Comparison of ENCODE assay signal across 8 cellular contexts in genomic region chr2:124810132-124810531, GRCh38.
DNase-seq lines count a peak whose midpoint lies in the region; ATAC-seq and TF ChIP-seq lines count a peak whose summit lies in the region.

No MANE protein-coding gene starts in this region.

- H3K36me3 ChIP-seq in heart right ventricle = no peaks in the 10 kb centered on the region

- peaks cover 14 to 18% (median 17%) of the 10 kb centered on the region in 3 donors for H3K9me3 Mint-ChIP-seq in T-cell

- intact Hi-C loops in heart right ventricle (cut with DNase I) = loop anchor here in 5 of 10 donors (5.0 kb wide), 1 partner anchor 783 kb away; the partner anchor contains the start of gene CNTNAP5 (in 5 of the 5)

- CTCF ChIA-PET in T-cell (lab: Charles Lee) = no interaction called here

- POLR2A ChIA-PET in T-cell (lab: Charles Lee) = no interaction called here

- H3K4me3 Mint-ChIP-seq in T-cell = no peak overlapping the region

- H3K27ac ChIP-seq in heart right ventricle = no peak overlapping the region

- H3K4me1 Mint-ChIP-seq in T-cell = no peaks in the 10 kb centered on the region

- H3K27ac Mint-ChIP-seq in T-cell = no peak overlapping the region

- H3K36me3 Mint-ChIP-seq in T-cell = no peaks in the 10 kb centered on the region

- no peaks in the 10 kb centered on the region for H3K9me3 ChIP-seq in heart right ventricle

- TF ChIP-seq CTCF in heart right ventricle (IDR thresholded peaks at IDR 0.05) = peak in 7 of 9 donors; percentile 25 to 54 (median 42)
- no peak for TF ChIP-seq CTCF in omental fat pad (IDR thresholded peaks at IDR 0.05)

- peaks cover 0 to 1% of the 10 kb centered on the region in 2 donors for H3K27me3 Mint-ChIP-seq in T-cell

- H3K27me3 ChIP-seq in heart right ventricle = no peaks in the 10 kb centered on the region

- DNase-seq in NCI-H2107 treated with DMSO at 0.1 percent for 48 hours (lab: John Stamatoyannopoulos, UW; ENCODE audit: unreplicated experiment) = peak; percentile 12
- no peak for DNase-seq in NCI-H2107 (lab: John Stamatoyannopoulos, UW)
- peak; percentile 37 for DNase-seq in OCI-M1 (lab: John Stamatoyannopoulos, UW)
- DNase-seq in heart right ventricle = peak in 1 of 2 donors; percentile 39
- DNase-seq in superior temporal gyrus (ENCODE audit: extremely low spot score) = peak; percentile 59
- no peak for DNase-seq in omental fat pad (ENCODE audit: low spot score)
- no peak for DNase-seq in T-cell
- no peak for DNase-seq in SKM-1 (lab: John Stamatoyannopoulos, UW; ENCODE audit: unreplicated experiment)

- no peak overlapping the region for H3K4me3 ChIP-seq in heart right ventricle

- WGBS in heart right ventricle, 2 donors = 11 to 20% methylated on average over 4 of the region's 4 CpGs

- ATAC-seq in heart right ventricle (peak; percentile 56 to 86 (median 70)), omental fat pad (ENCODE audit: low FRiP score) (no peak), T-cell (replicated peaks in 1 of 4) (no peak)

- peaks cover 0 to 6% (median 0%) of the 10 kb centered on the region in 9 donors for H3K4me1 ChIP-seq in heart right ventricle

Comparison
In these comparisons a context has a peak if more than half of its experiments do, and no peak if none do; other contexts are left out.
1. DNase-seq: peak in NCI-H2107 treated with DMSO at 0.1 percent for 48 hours (single experiment), OCI-M1 (single experiment) and superior temporal gyrus (single experiment); none in NCI-H2107 (single experiment), omental fat pad (single experiment), T-cell (0 of 34) and SKM-1 (single experiment).
2. ATAC-seq: peak in heart right ventricle (8 of 8); none in omental fat pad (single experiment) and T-cell (0 of 4).
3. CTCF ChIP-seq: peak in heart right ventricle (7 of 9); none in omental fat pad (0 of 3).